11 cellular contexts compared by ENCODE assay signal in the genomic region with DNA sequence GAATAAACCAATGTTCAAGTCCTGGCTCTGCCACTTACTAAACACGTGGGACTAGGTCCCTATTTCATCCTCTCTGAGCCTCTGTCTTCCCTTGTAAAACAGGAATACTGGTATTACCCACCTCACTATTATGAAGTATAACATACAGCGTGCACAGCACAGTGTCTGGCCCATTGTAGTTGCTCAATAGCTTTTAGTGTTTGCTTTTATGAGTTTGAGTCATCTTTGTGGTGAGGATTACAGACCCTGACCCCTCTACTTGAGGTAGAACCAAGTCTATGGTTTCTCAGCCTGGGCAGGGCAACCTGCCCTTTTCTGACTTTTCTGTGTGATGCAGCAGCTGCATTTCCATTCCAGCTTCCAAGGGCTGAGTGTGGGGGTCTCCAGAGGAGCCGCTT. TPM values are rescaled to one million over a fixed set of nuclear protein-coding genes. Genes with fewer than 3 reads are reported as not detected.
DNase-seq lines count a peak whose midpoint lies in the region; ATAC-seq, FAIRE-seq and TF ChIP-seq lines count a peak whose summit lies in the region.
"Had no signal": no experiment of that assay in that cellular context is flagged by ENCODE, and none has a peak within 500 bp of the region (broad histone marks: within the 10 kb centered on the region; RNA-seq: fewer than 3 reads in every experiment).

No MANE protein-coding gene starts in this region.

- H4K12ac ChIP-seq in trophoblast cell (ENCODE audit: low read depth, low read length) = no peak overlapping the region

- no peaks in the 10 kb centered on the region for H3K9me3 ChIP-seq in trophoblast cell (ENCODE audit: insufficient read depth, low read depth, low read length)

- DNase-seq in NOMO-1 (lab: John Stamatoyannopoulos, UW; ENCODE audit: unreplicated experiment in 2 of 2) (peak; percentile 65 to 80), bronchial epithelial cell (ENCODE audit: low read depth) (peak; percentile 90), trophoblast cell (no peak), left cardiac atrium (no peak), NCI-H1694 treated with DMSO at 0.1 percent for 48 hours (lab: John Stamatoyannopoulos, UW) (no peak), NCI-H524 treated with DMSO at 0.1 percent for 48 hours (lab: John Stamatoyannopoulos, UW) (no peak)
- DNase-seq in effector memory CD8-positive, alpha-beta T cell = no peak
- DNase-seq: activated CD4-positive, alpha-beta T cell treated with anti-CD3 and anti-CD28 coated beads, Interleukin-2, amount 50 U/mL, for 1 hour; activated naive CD4-positive, alpha-beta T cell had no signal

- H3K79me2 ChIP-seq in trophoblast cell (ENCODE audit: control insufficient read depth, insufficient read depth, low read length, poor library complexity) = no peaks in the 10 kb centered on the region

- peaks cover 16% of the 10 kb centered on the region for H3K79me1 ChIP-seq in trophoblast cell (ENCODE audit: low read length)

- H3K27ac Mint-ChIP-seq in effector memory CD8-positive, alpha-beta T cell = no peak overlapping the region

- H2BK5ac ChIP-seq in trophoblast cell (ENCODE audit: low read depth, low read length, poor library complexity) = no peak overlapping the region

- H3K4ac ChIP-seq in trophoblast cell (ENCODE audit: low read depth, low read length) = no peak overlapping the region

- no peak overlapping the region for H2AFZ ChIP-seq in trophoblast cell (ENCODE audit: insufficient read depth, low read length, poor library complexity)

- no peak overlapping the region for H3K27ac ChIP-seq in trophoblast cell (ENCODE audit: low read depth, low read length)
- H3K27ac ChIP-seq: skin epidermis had no signal

- no peak for FAIRE-seq in bronchial epithelial cell (lab: Jason Lieb, UNC)

- no peaks in the 10 kb centered on the region for H3K9me3 Mint-ChIP-seq in effector memory CD8-positive, alpha-beta T cell

- H2BK12ac ChIP-seq in trophoblast cell (ENCODE audit: low read length) = peak overlapping the region; percentile 73

- H3K14ac ChIP-seq in trophoblast cell (ENCODE audit: low read length) = no peak overlapping the region

- no peak overlapping the region for H3K4me2 ChIP-seq in trophoblast cell (ENCODE audit: low read length)

- H2AK5ac ChIP-seq in trophoblast cell (ENCODE audit: low read length) = no peak overlapping the region

- H3K36me3 Mint-ChIP-seq in effector memory CD8-positive, alpha-beta T cell (ENCODE audit: insufficient read depth) = no peaks in the 10 kb centered on the region

- WGBS in trophoblast cell (ENCODE audit: extremely low coverage, insufficient coverage, insufficient read length) = no CpG with 5 or more reads among the region's 3 CpGs

- ATAC-seq in GM19463 (IDR thresholded peaks at IDR 0.05; ENCODE audit: unreplicated experiment) = peak; percentile 39
- no peak for ATAC-seq in left cardiac atrium
- no peak for ATAC-seq in effector memory CD8-positive, alpha-beta T cell (replicated peaks)

- H3K9ac ChIP-seq in trophoblast cell (ENCODE audit: low read length) = no peak overlapping the region

- H3K4me3 ChIP-seq in bronchial epithelial cell (ENCODE audit: low read depth, low read length) (no peak overlapping the region), trophoblast cell (ENCODE audit: low read depth, low read length) (no peak overlapping the region)
- H3K4me3 ChIP-seq: skin epidermis had no signal

- H3K36me3 ChIP-seq in bronchial epithelial cell (ENCODE audit: control insufficient read depth, insufficient read depth, low read length) = no peaks in the 10 kb centered on the region
- no peaks in the 10 kb centered on the region for H3K36me3 ChIP-seq in trophoblast cell (ENCODE audit: control insufficient read depth in 1 of 2, insufficient read depth in 2 of 2, low read length in 2 of 2)

- H2BK120ac ChIP-seq in trophoblast cell (ENCODE audit: insufficient read depth, low read length, poor library complexity) = peak overlapping the region; percentile 7

- peaks cover 0 to 6% of the 10 kb centered on the region in 2 donors for H3K4me1 Mint-ChIP-seq in effector memory CD8-positive, alpha-beta T cell (ENCODE audit: low read depth in 2 of 2)

- H3K27me3 ChIP-seq in bronchial epithelial cell (ENCODE audit: control insufficient read depth, insufficient read depth, low read length) (no peaks in the 10 kb centered on the region), trophoblast cell (ENCODE audit: insufficient read depth, low read length) (no peaks in the 10 kb centered on the region)

- peaks cover 22 to 32% of the 10 kb centered on the region in 2 experiments for H3K4me1 ChIP-seq in trophoblast cell (ENCODE audit: control insufficient read depth in 1 of 2, insufficient read depth in 2 of 2, low read length in 2 of 2)

- intact Hi-C loops in left cardiac atrium (cut with DNase I) = no loop called here

- H4K8ac ChIP-seq in trophoblast cell (ENCODE audit: low read depth, low read length) = no peak overlapping the region

- no peak overlapping the region for H3K18ac ChIP-seq in trophoblast cell (ENCODE audit: low read length)

- no peak for TF ChIP-seq CTCF in bronchial epithelial cell (IDR thresholded peaks at IDR 0.05; ENCODE audit: insufficient read depth, low read length, severe bottlenecking)

- no peak overlapping the region for H3K23ac ChIP-seq in trophoblast cell (ENCODE audit: low read length)

- H4K91ac ChIP-seq in trophoblast cell (ENCODE audit: low read depth, low read length) = no peak overlapping the region

- H3K4me3 Mint-ChIP-seq in effector memory CD8-positive, alpha-beta T cell = no peak overlapping the region

- peaks cover 16 to 18% of the 10 kb centered on the region in 2 donors for H3K27me3 Mint-ChIP-seq in effector memory CD8-positive, alpha-beta T cell

RNA-seq across cellular contexts. Expression of a gene that starts 16.5 kb away (rescaled TPM):
- total RNA-seq in bronchial epithelial cell (6.3 and 10.0 TPM in 2 replicates), left cardiac atrium (1 to 10 TPM; 4.0 to 5.8 TPM)
- polyA plus RNA-seq in trophoblast cell (2013) = 12.3 and 14.1 TPM in 2 replicates

RNA-seq across cellular contexts. Expression of a gene that starts 23.4 kb away (rescaled TPM):
- total RNA-seq in bronchial epithelial cell = 7.8 and 9.2 TPM in 2 replicates
- 55.0 and 60.3 TPM in 2 replicates for polyA plus RNA-seq in trophoblast cell (2013)
- total RNA-seq in left cardiac atrium = 10 to 100 TPM; 38.4 to 48.8 TPM

Comparison
In these comparisons a context has a peak if more than half of its experiments do, and no peak if none do; other contexts are left out.
1. DNase-seq: peak in NOMO-1 (2 of 2) and bronchial epithelial cell (single experiment); none in trophoblast cell (0 of 2), left cardiac atrium (single experiment), NCI-H1694 treated with DMSO at 0.1 percent for 48 hours (single experiment), NCI-H524 treated with DMSO at 0.1 percent for 48 hours (single experiment) and effector memory CD8-positive, alpha-beta T cell (0 of 3).